33 cellular contexts compared by ENCODE assay signal in genomic region chr2:122669627-122670026, GRCh38.
"Had no signal": no experiment of that assay in that cellular context is flagged by ENCODE, and none has a peak within 500 bp of the region (broad histone marks: within the 10 kb centered on the region; RNA-seq: fewer than 3 reads in every experiment).

No MANE protein-coding gene starts in this region.

- H3K9me3 ChIP-seq: esophagus squamous epithelium, gastroesophageal sphincter, heart right ventricle had no signal

- H3K27ac ChIP-seq: epithelial cell of prostate, esophagus squamous epithelium, gastroesophageal sphincter, heart right ventricle, VCaP had no signal

- H3K4me1 Mint-ChIP-seq: activated CD4-positive, alpha-beta memory T cell treated with anti-CD3 and anti-CD28 coated beads, Interleukin-2, amount 10 ng/mL, durations not matched to agents 7 days and 5 days; activated CD4-positive, alpha-beta T cell treated with anti-CD3 and anti-CD28 coated beads, Interleukin-2, amount 10 ng/mL, durations not matched to agents 7 days and 5 days; activated naive CD4-positive, alpha-beta T cell treated with anti-CD3 and anti-CD28 coated beads, Interleukin-2, amount 10 ng/mL, durations not matched to agents 7 days and 5 days; activated naive CD8-positive, alpha-beta T cell treated with anti-CD3 and anti-CD28 coated beads, Interleukin-2, amount 10 ng/mL, durations not matched to agents 7 days and 5 days; T-helper 17 cell had no signal

- DNase-seq: activated CD4-positive, alpha-beta memory T cell treated with anti-CD3 and anti-CD28 coated beads, Interleukin-2, amount 10 ng/mL, durations not matched to agents 7 days and 5 days; activated CD4-positive, alpha-beta T cell treated with anti-CD3 and anti-CD28 coated beads for 1 hour; activated CD4-positive, alpha-beta T cell treated with anti-CD3 and anti-CD28 coated beads for 4 hours; activated CD4-positive, alpha-beta T cell treated with anti-CD3 and anti-CD28 coated beads, Interleukin-2, amount 10 ng/mL, durations not matched to agents 7 days and 5 days; activated CD4-positive, alpha-beta T cell treated with anti-CD3 and anti-CD28 coated beads, Interleukin-2, amount 50 U/mL, for 4 hours; activated CD8-positive, alpha-beta memory T cell treated with anti-CD3 and anti-CD28 coated beads, Interleukin-2, amount 50 U/mL, for 48 hours; activated gamma-delta T cell; activated naive CD4-positive, alpha-beta T cell; activated naive CD4-positive, alpha-beta T cell treated with anti-CD3 and anti-CD28 coated beads, Interleukin-2, amount 10 ng/mL, durations not matched to agents 7 days and 5 days; activated naive CD8-positive, alpha-beta T cell treated with anti-CD3 and anti-CD28 coated beads, Interleukin-2, amount 10 ng/mL, durations not matched to agents 7 days and 5 days; activated T-cell treated with anti-CD3 and anti-CD28 coated beads for 4 hours; activated T-cell treated with anti-CD3 and anti-CD28 coated beads, Interleukin-2, amount 50 U/mL, for 24 hours; activated T-cell treated with anti-CD3 and anti-CD28 coated beads, Interleukin-2, amount 50 U/mL, for 72 hours; amniotic stem cell; anterior cingulate cortex; caudate nucleus; cortex of kidney; effector CD8-positive, alpha-beta T cell; esophagus squamous epithelium; foreskin melanocyte; heart right ventricle; T-helper 1 cell; T-helper 17 cell had no signal

- ATAC-seq: activated naive CD4-positive, alpha-beta T cell treated with anti-CD3 and anti-CD28 coated beads, Interleukin-2, amount 50 U/mL, for 72 hours; activated T-cell treated with anti-CD3 and anti-CD28 coated beads, Interleukin-2, amount 50 U/mL, for 72 hours; gastroesophageal sphincter; heart right ventricle; T-helper 17 cell; WTC11 had no signal

- FAIRE-seq: astrocyte, colon, endometrium, endothelial cell of umbilical vein, TTC549 had no signal

- H3K4me3 ChIP-seq: esophagus squamous epithelium, gastroesophageal sphincter, heart right ventricle had no signal

- H3K27ac Mint-ChIP-seq: activated CD4-positive, alpha-beta memory T cell treated with anti-CD3 and anti-CD28 coated beads, Interleukin-2, amount 10 ng/mL, durations not matched to agents 7 days and 5 days; activated CD4-positive, alpha-beta T cell treated with anti-CD3 and anti-CD28 coated beads, Interleukin-2, amount 10 ng/mL, durations not matched to agents 7 days and 5 days; activated naive CD4-positive, alpha-beta T cell treated with anti-CD3 and anti-CD28 coated beads, Interleukin-2, amount 10 ng/mL, durations not matched to agents 7 days and 5 days; activated naive CD4-positive, alpha-beta T cell treated with anti-CD3 and anti-CD28 coated beads, Interleukin-2, amount 50 U/mL, for 72 hours; activated naive CD8-positive, alpha-beta T cell treated with anti-CD3 and anti-CD28 coated beads, Interleukin-2, amount 10 ng/mL, durations not matched to agents 7 days and 5 days; activated T-cell treated with anti-CD3 and anti-CD28 coated beads, Interleukin-2, amount 50 U/mL, for 24 hours; activated T-cell treated with anti-CD3 and anti-CD28 coated beads, Interleukin-2, amount 50 U/mL, for 72 hours; T-helper 17 cell; WTC11 had no signal

- H3K36me3 Mint-ChIP-seq: activated naive CD4-positive, alpha-beta T cell treated with anti-CD3 and anti-CD28 coated beads, Interleukin-2, amount 10 ng/mL, durations not matched to agents 7 days and 5 days; activated naive CD4-positive, alpha-beta T cell treated with anti-CD3 and anti-CD28 coated beads, Interleukin-2, amount 50 U/mL, for 72 hours; activated naive CD8-positive, alpha-beta T cell treated with anti-CD3 and anti-CD28 coated beads, Interleukin-2, amount 10 ng/mL, durations not matched to agents 7 days and 5 days; WTC11 had no signal

- H3K27me3 ChIP-seq: esophagus squamous epithelium, gastroesophageal sphincter, heart right ventricle had no signal

- H3K27me3 Mint-ChIP-seq: activated CD4-positive, alpha-beta memory T cell treated with anti-CD3 and anti-CD28 coated beads, Interleukin-2, amount 10 ng/mL, durations not matched to agents 7 days and 5 days; activated CD4-positive, alpha-beta T cell treated with anti-CD3 and anti-CD28 coated beads, Interleukin-2, amount 10 ng/mL, durations not matched to agents 7 days and 5 days; activated naive CD4-positive, alpha-beta T cell treated with anti-CD3 and anti-CD28 coated beads, Interleukin-2, amount 10 ng/mL, durations not matched to agents 7 days and 5 days; activated naive CD8-positive, alpha-beta T cell treated with anti-CD3 and anti-CD28 coated beads, Interleukin-2, amount 10 ng/mL, durations not matched to agents 7 days and 5 days; activated T-cell treated with anti-CD3 and anti-CD28 coated beads, Interleukin-2, amount 50 U/mL, for 24 hours; T-helper 17 cell had no signal

- H3K4me3 Mint-ChIP-seq: activated CD4-positive, alpha-beta memory T cell treated with anti-CD3 and anti-CD28 coated beads, Interleukin-2, amount 10 ng/mL, durations not matched to agents 7 days and 5 days; activated CD4-positive, alpha-beta T cell treated with anti-CD3 and anti-CD28 coated beads, Interleukin-2, amount 10 ng/mL, durations not matched to agents 7 days and 5 days; activated naive CD4-positive, alpha-beta T cell treated with anti-CD3 and anti-CD28 coated beads, Interleukin-2, amount 10 ng/mL, durations not matched to agents 7 days and 5 days; activated naive CD8-positive, alpha-beta T cell treated with anti-CD3 and anti-CD28 coated beads, Interleukin-2, amount 10 ng/mL, durations not matched to agents 7 days and 5 days; activated T-cell treated with anti-CD3 and anti-CD28 coated beads, Interleukin-2, amount 50 U/mL, for 24 hours; activated T-cell treated with anti-CD3 and anti-CD28 coated beads, Interleukin-2, amount 50 U/mL, for 72 hours; T-helper 17 cell; WTC11 had no signal

- H3K4me1 ChIP-seq: esophagus squamous epithelium, gastroesophageal sphincter, heart right ventricle had no signal

- H3K9me3 Mint-ChIP-seq: activated CD4-positive, alpha-beta memory T cell treated with anti-CD3 and anti-CD28 coated beads, Interleukin-2, amount 10 ng/mL, durations not matched to agents 7 days and 5 days; activated CD4-positive, alpha-beta T cell treated with anti-CD3 and anti-CD28 coated beads, Interleukin-2, amount 10 ng/mL, durations not matched to agents 7 days and 5 days; activated naive CD4-positive, alpha-beta T cell treated with anti-CD3 and anti-CD28 coated beads, Interleukin-2, amount 10 ng/mL, durations not matched to agents 7 days and 5 days; activated naive CD8-positive, alpha-beta T cell treated with anti-CD3 and anti-CD28 coated beads, Interleukin-2, amount 10 ng/mL, durations not matched to agents 7 days and 5 days; activated T-cell treated with anti-CD3 and anti-CD28 coated beads, Interleukin-2, amount 50 U/mL, for 24 hours; activated T-cell treated with anti-CD3 and anti-CD28 coated beads, Interleukin-2, amount 50 U/mL, for 72 hours; WTC11 had no signal

- H3K36me3 ChIP-seq: esophagus squamous epithelium, gastroesophageal sphincter, heart right ventricle had no signal
